31 cellular contexts compared by ENCODE assay signal in genomic region chr6:110196874-110197273, GRCh38.
"Had no signal": no experiment of that assay in that cellular context is flagged by ENCODE, and none has a peak within 500 bp of the region (broad histone marks: within the 10 kb centered on the region; RNA-seq: fewer than 3 reads in every experiment).

No MANE protein-coding gene starts in this region.

- H3K4me1 ChIP-seq: ascending aorta, breast epithelium had no signal

- H3K4me3 ChIP-seq: ascending aorta, breast epithelium, cardiac muscle cell, esophagus muscularis mucosa, gastroesophageal sphincter, heart right ventricle had no signal

- DNase-seq: activated B cell treated with CpG ODN at 0.5 μM for 24 hours; activated CD4-positive, alpha-beta T cell treated with anti-CD3 and anti-CD28 coated beads for 48 hours; activated CD4-positive, alpha-beta T cell treated with anti-CD3 and anti-CD28 coated beads, Interleukin-2, amount 50 U/mL, for 1 hour; activated CD4-positive, alpha-beta T cell treated with anti-CD3 and anti-CD28 coated beads, Interleukin-2, amount 50 U/mL, for 48 hours; activated CD8-positive, alpha-beta memory T cell treated with anti-CD3 and anti-CD28 coated beads for 24 hours; activated CD8-positive, alpha-beta T cell treated with anti-CD3 and anti-CD28 coated beads for 36 hours; activated effector memory CD4-positive, alpha-beta T cell treated with Interleukin-2 at 50 U/mL for 16 hours; activated gamma-delta T cell treated with Interleukin-2 at 50 U/mL for 16 hours; activated naive CD4-positive, alpha-beta T cell treated with anti-CD3 and anti-CD28 coated beads, Interleukin-2, amount 50 U/mL, for 16 hours; activated naive CD4-positive, alpha-beta T cell treated with Interleukin-2 at 50 U/mL for 16 hours; activated naive CD8-positive, alpha-beta T cell treated with anti-CD3 and anti-CD28 coated beads, Interleukin-2, amount 10 ng/mL, durations not matched to agents 7 days and 5 days; activated T-cell treated with anti-CD3 and anti-CD28 coated beads, Interleukin-2, amount 50 U/mL, for 4 hours; central memory CD4-positive, alpha-beta T cell; cortex of kidney; dermis blood vessel endothelial cell; effector CD4-positive, alpha-beta T cell; effector memory CD8-positive, alpha-beta T cell; erythroblast; foreskin melanocyte; heart right ventricle; T-helper 1 cell; T-helper 17 cell; T1000; WERI-Rb-1 had no signal

- H3K9me3 ChIP-seq: ascending aorta, breast epithelium, esophagus muscularis mucosa, gastroesophageal sphincter, heart right ventricle had no signal

- H3K27me3 ChIP-seq: ascending aorta, breast epithelium, cardiac muscle cell, esophagus muscularis mucosa, gastroesophageal sphincter, heart right ventricle had no signal

- H3K36me3 ChIP-seq: breast epithelium, cardiac muscle cell had no signal

- ATAC-seq: activated CD4-positive, CD25-positive, alpha-beta regulatory T cell treated with anti-CD3 and anti-CD28 coated beads, Interleukin-2, amount 50 U/mL, for 24 hours; activated CD8-positive, alpha-beta T cell treated with anti-CD3 and anti-CD28 coated beads for 36 hours; activated T-cell treated with anti-CD3 and anti-CD28 coated beads, Interleukin-2, amount 50 U/mL, for 4 hours; activated T-helper 17 cell treated with anti-CD3 and anti-CD28 coated beads, Interleukin-2, amount 50 U/mL, for 72 hours; effector memory CD8-positive, alpha-beta T cell; gastroesophageal sphincter; heart right ventricle; T-helper 17 cell had no signal

- H3K27ac ChIP-seq: ascending aorta, breast epithelium, cardiac muscle cell, esophagus muscularis mucosa, gastroesophageal sphincter, heart right ventricle, WERI-Rb-1 had no signal
